Comparison of ENCODE assay signal across 8 cellular contexts in the genomic region with DNA sequence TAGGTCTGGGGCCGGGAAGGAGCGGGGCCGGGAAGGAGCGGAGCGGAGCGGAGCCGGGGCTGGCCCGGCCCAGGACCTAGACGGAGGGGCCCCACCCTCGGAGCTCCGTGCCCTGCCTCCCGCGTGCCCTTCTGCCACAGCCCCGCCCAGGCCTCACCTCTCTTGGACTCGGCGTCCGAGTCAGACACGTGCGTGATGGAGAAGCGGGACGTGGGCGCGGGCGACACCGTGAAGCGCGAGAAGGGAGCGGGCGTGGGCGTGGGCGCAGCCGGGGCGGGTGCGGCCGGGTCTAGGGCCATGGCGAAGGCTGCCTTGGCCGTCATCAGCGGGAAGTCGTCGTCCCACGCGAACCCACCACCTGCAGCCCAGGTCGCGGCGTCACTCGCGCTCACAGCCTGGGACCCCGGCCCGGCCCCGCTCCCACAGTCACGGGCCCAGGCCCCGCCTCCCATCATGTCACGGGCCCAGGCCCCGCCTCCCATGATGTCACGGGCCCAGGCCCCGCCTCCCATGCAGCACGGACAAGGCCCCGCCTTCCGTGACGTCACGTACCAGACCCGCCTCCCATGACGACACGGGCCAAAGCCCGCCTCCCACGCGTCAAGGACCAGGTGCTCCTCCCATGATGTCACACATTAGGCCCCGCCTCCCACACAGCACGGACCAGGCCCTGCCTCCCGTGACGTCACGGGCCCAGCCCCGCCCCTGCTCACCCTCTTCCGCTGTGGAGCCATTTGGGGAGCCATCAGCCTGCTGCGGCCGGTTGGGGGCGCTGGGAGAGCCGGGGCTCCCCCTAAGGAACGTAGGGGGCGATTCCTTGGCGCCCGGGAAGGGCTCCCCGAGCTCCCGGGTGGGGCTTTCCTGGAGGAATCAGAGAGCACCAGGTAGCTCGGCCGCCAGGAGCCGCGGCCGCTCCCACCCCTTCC. TPM values are rescaled to one million over a fixed set of nuclear protein-coding genes. Genes with fewer than 3 reads are reported as not detected.
DNase-seq lines count a peak whose midpoint lies in the region; ATAC-seq and TF ChIP-seq lines count a peak whose summit lies in the region.

No MANE protein-coding gene starts in this region.

- no peaks in the 10 kb centered on the region for H3K27me3 Mint-ChIP-seq in activated T-helper 1 cell treated with anti-CD3 and anti-CD28 coated beads, Interleukin-12 subunit alpha, Interleukin-12 subunit beta, Interleukin-2, Interleukin-4 antibody, amounts not matched to agents 30 ng/mL and 10 ng/mL and 1 ng/mL, durations not matched to agents 14 hours and 24 hours and 36 hours (ENCODE audit: insufficient read depth)
- peaks cover 0 to 18% (median 7%) of the 10 kb centered on the region in 3 donors for H3K27me3 Mint-ChIP-seq in naive B cell

- H3K4me3 Mint-ChIP-seq in activated T-helper 1 cell treated with anti-CD3 and anti-CD28 coated beads, Interleukin-12 subunit alpha, Interleukin-12 subunit beta, Interleukin-2, Interleukin-4 antibody, amounts not matched to agents 30 ng/mL and 10 ng/mL and 1 ng/mL, durations not matched to agents 14 hours and 24 hours and 36 hours, result peak overlapping the region; percentile 72
- H3K4me3 Mint-ChIP-seq in naive B cell, result peak overlapping the region in 5 of 8 donors; percentile 29 to 81 (median 67)

- no peaks in the 10 kb centered on the region for H3K9me3 Mint-ChIP-seq in activated T-helper 1 cell treated with anti-CD3 and anti-CD28 coated beads, Interleukin-12 subunit alpha, Interleukin-12 subunit beta, Interleukin-2, Interleukin-4 antibody, amounts not matched to agents 30 ng/mL and 10 ng/mL and 1 ng/mL, durations not matched to agents 14 hours and 24 hours and 36 hours
- no peaks in the 10 kb centered on the region for H3K9me3 Mint-ChIP-seq in naive B cell

- H3K27me3 ChIP-seq in BE2C, result no peaks in the 10 kb centered on the region

- no peaks in the 10 kb centered on the region for H3K36me3 Mint-ChIP-seq in activated T-helper 1 cell treated with anti-CD3 and anti-CD28 coated beads, Interleukin-12 subunit alpha, Interleukin-12 subunit beta, Interleukin-2, Interleukin-4 antibody, amounts not matched to agents 30 ng/mL and 10 ng/mL and 1 ng/mL, durations not matched to agents 14 hours and 24 hours and 36 hours (ENCODE audit: low read depth)
- no peaks in the 10 kb centered on the region for H3K36me3 Mint-ChIP-seq in naive B cell

- peak overlapping the region; percentile 84 for H3K27ac Mint-ChIP-seq in activated T-helper 1 cell treated with anti-CD3 and anti-CD28 coated beads, Interleukin-12 subunit alpha, Interleukin-12 subunit beta, Interleukin-2, Interleukin-4 antibody, amounts not matched to agents 30 ng/mL and 10 ng/mL and 1 ng/mL, durations not matched to agents 14 hours and 24 hours and 36 hours
- H3K27ac Mint-ChIP-seq in naive B cell, result peak overlapping the region; percentile 37 to 98 (median 88)

- DNase-seq in BE2C (peak; percentile 92), fibroblast of gingiva (ENCODE audit: low read depth) (peak; percentile 92), naive B cell (peak; percentile 72)
- peak; percentile 88 for DNase-seq in activated T-helper 1 cell treated with anti-CD3 and anti-CD28 coated beads, Interleukin-12 subunit alpha, Interleukin-12 subunit beta, Interleukin-2, Interleukin-4 antibody, amounts not matched to agents 30 ng/mL and 10 ng/mL and 1 ng/mL, durations not matched to agents 14 hours and 24 hours and 36 hours (ENCODE audit: low spot score)
- peak; percentile 68 to 77 for DNase-seq in stimulated activated CD8-positive, alpha-beta memory T cell treated with anti-CD3 and anti-CD28 coated beads, Interleukin-7, amount 100 ng/mL, for 48 hours (ENCODE audit: extremely low read depth in 1 of 2, low read depth in 1 of 2)

- no peak for TF ChIP-seq CTCF in BE2C (IDR thresholded peaks at IDR 0.05; ENCODE audit: low read depth, low read length)

- no peak overlapping the region for H3K4me3 ChIP-seq in BE2C (ENCODE audit: low read depth, low read length)

- no peaks in the 10 kb centered on the region for H3K9me3 ChIP-seq in BE2C

- ATAC-seq in HG02885 (IDR thresholded peaks at IDR 0.05; ENCODE audit: poor library complexity, unreplicated experiment), result peak; percentile 48
- ATAC-seq in naive B cell (ENCODE audit: low read depth in 2 of 2), result peak; percentile 75 to 78
- ATAC-seq in HG03571 (IDR thresholded peaks at IDR 0.05; ENCODE audit: unreplicated experiment), result no peak

- H3K4me1 ChIP-seq in BE2C, result peaks cover 6% of the 10 kb centered on the region

- no peaks in the 10 kb centered on the region for H3K4me1 Mint-ChIP-seq in activated T-helper 1 cell treated with anti-CD3 and anti-CD28 coated beads, Interleukin-12 subunit alpha, Interleukin-12 subunit beta, Interleukin-2, Interleukin-4 antibody, amounts not matched to agents 30 ng/mL and 10 ng/mL and 1 ng/mL, durations not matched to agents 14 hours and 24 hours and 36 hours (ENCODE audit: low read depth)
- peaks cover 4 to 12% (median 11%) of the 10 kb centered on the region in 3 donors for H3K4me1 Mint-ChIP-seq in naive B cell

- H3K36me3 ChIP-seq in BE2C, result 0 out of 2 replicates have a peak, but pooled peaks cover 2% of the 10 kb centered on the region

- intact Hi-C loops in activated T-helper 1 cell treated with anti-CD3 and anti-CD28 coated beads, Interleukin-12 subunit alpha, Interleukin-12 subunit beta, Interleukin-2, Interleukin-4 antibody, amounts not matched to agents 30 ng/mL and 10 ng/mL and 1 ng/mL, durations not matched to agents 14 hours and 24 hours and 36 hours (cut with micrococcal nuclease), result loop anchor here (1.0 kb wide), 2 partner anchors 104 to 434 kb away; no protein-coding TSS in a partner anchor

TF ChIP-seq in PFSK-1, 5 proteins besides CTCF, POLR2A, EP300 and RAD21:
- TF ChIP-seq TAF1 (IDR thresholded peaks at IDR 0.05; ENCODE audit: borderline replicate concordance, insufficient read depth, low read length) (no peak), POLR2AphosphoS5 (IDR thresholded peaks at IDR 0.05; ENCODE audit: low read depth, low read length) (peak; percentile 73), SIN3A (IDR thresholded peaks at IDR 0.05; ENCODE audit: borderline replicate concordance, insufficient read depth, low read length) (no peak), FOXP2 (optimal IDR thresholded peaks at IDR 0.05; ENCODE audit: borderline replicate concordance, extremely low read depth, extremely low read length, insufficient read depth) (peak; percentile 82)
- TF ChIP-seq, protein P1, sequence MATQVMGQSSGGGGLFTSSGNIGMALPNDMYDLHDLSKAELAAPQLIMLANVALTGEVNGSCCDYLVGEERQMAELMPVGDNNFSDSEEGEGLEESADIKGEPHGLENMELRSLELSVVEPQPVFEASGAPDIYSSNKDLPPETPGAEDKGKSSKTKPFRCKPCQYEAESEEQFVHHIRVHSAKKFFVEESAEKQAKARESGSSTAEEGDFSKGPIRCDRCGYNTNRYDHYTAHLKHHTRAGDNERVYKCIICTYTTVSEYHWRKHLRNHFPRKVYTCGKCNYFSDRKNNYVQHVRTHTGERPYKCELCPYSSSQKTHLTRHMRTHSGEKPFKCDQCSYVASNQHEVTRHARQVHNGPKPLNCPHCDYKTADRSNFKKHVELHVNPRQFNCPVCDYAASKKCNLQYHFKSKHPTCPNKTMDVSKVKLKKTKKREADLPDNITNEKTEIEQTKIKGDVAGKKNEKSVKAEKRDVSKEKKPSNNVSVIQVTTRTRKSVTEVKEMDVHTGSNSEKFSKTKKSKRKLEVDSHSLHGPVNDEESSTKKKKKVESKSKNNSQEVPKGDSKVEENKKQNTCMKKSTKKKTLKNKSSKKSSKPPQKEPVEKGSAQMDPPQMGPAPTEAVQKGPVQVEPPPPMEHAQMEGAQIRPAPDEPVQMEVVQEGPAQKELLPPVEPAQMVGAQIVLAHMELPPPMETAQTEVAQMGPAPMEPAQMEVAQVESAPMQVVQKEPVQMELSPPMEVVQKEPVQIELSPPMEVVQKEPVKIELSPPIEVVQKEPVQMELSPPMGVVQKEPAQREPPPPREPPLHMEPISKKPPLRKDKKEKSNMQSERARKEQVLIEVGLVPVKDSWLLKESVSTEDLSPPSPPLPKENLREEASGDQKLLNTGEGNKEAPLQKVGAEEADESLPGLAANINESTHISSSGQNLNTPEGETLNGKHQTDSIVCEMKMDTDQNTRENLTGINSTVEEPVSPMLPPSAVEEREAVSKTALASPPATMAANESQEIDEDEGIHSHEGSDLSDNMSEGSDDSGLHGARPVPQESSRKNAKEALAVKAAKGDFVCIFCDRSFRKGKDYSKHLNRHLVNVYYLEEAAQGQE (IDR thresholded peaks at IDR 0.05; ENCODE audit: insufficient read depth in 1 of 2, low read depth in 2 of 2, low read length in 2 of 2), result no peak

RNA-seq across cellular contexts. Expression of gene PVALEF, which starts 45.8 kb away (rescaled TPM):
- not detected for polyA plus RNA-seq in BE2C (2012; ENCODE audit: insufficient read depth, insufficient read length, low read depth)
- not detected for polyA plus RNA-seq in PFSK-1 (2012; ENCODE audit: insufficient read length, low read depth)
- total RNA-seq in activated T-helper 1 cell treated with anti-CD3 and anti-CD28 coated beads, Interleukin-12 subunit alpha, Interleukin-12 subunit beta, Interleukin-2, Interleukin-4 antibody, amounts not matched to agents 30 ng/mL and 10 ng/mL and 1 ng/mL, durations not matched to agents 14 hours and 24 hours and 36 hours, result not detected in 2 replicates
- not detected for polyA plus RNA-seq in naive B cell (ENCODE audit: low read depth in 6 of 6)

RNA-seq across cellular contexts. Expression of gene AATK, which starts 46.5 kb away (rescaled TPM):
- 7.5 TPM for polyA plus RNA-seq in BE2C (2012; ENCODE audit: insufficient read depth, insufficient read length, low read depth)
- 18.3 TPM for polyA plus RNA-seq in PFSK-1 (2012; ENCODE audit: insufficient read length, low read depth)
- total RNA-seq in activated T-helper 1 cell treated with anti-CD3 and anti-CD28 coated beads, Interleukin-12 subunit alpha, Interleukin-12 subunit beta, Interleukin-2, Interleukin-4 antibody, amounts not matched to agents 30 ng/mL and 10 ng/mL and 1 ng/mL, durations not matched to agents 14 hours and 24 hours and 36 hours, result 0.61 and 0.62 TPM in 2 replicates
- polyA plus RNA-seq in naive B cell (ENCODE audit: low read depth in 6 of 6), result not detected
